Comparison of ENCODE assay signal across 8 cellular contexts in the genomic region with DNA sequence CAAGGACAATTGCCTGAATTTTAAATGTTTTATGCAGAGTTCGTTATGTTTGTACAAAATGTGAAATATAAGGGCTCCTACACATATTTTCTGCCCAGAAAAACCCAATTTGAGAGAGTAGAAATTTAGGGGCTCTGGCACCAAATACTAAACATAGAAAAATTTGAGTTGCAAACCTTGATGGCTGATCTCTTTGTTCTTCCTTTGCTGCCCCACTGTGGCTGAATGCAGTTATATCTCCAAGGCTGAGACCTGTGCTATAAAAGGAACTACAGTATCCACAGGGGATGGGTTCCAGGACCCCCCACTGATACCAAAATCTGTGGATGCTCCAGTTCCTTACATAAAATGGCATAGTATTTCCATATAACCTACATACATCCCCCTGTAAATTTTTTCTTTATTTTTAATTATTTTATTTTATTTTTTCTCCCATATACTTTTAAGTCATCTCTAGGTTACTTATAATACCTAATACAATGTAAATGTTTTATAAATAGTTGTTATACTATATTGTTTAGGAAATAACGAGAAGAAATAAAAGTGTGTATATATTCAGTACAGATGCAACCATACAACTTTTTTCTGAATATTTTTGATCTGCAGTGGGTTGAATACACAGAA. TPM values are rescaled to one million over a fixed set of nuclear protein-coding genes. Genes with fewer than 3 reads are reported as not detected.
DNase-seq lines count a peak whose midpoint lies in the region; ATAC-seq, FAIRE-seq and TF ChIP-seq lines count a peak whose summit lies in the region.

No MANE protein-coding gene starts in this region.

- H3K27me3 Mint-ChIP-seq in activated CD4-positive, alpha-beta T cell treated with anti-CD3 and anti-CD28 coated beads, Interleukin-2, amount 10 ng/mL, durations not matched to agents 24 days and 14 days: peaks cover 49% of the 10 kb centered on the region
- peaks cover under 1% of the 10 kb centered on the region for H3K27me3 Mint-ChIP-seq in neural progenitor cell (ENCODE audit: insufficient read depth, low read depth)

- H3K36me3 ChIP-seq in GM06990 (ENCODE audit: control insufficient read depth, insufficient read depth, low read length) (no peaks in the 10 kb centered on the region), fibroblast of lung (ENCODE audit: control insufficient read depth, insufficient read depth, low read length) (no peaks in the 10 kb centered on the region), neural progenitor cell (no peaks in the 10 kb centered on the region)

- H3K4me1 ChIP-seq in A549 (no peaks in the 10 kb centered on the region), fibroblast of lung (ENCODE audit: control insufficient read depth, extremely low read depth, insufficient read depth, low read length) (no peaks in the 10 kb centered on the region), neural progenitor cell (no peaks in the 10 kb centered on the region)

- H3K27ac ChIP-seq in A549 (no peak overlapping the region), fibroblast of lung (ENCODE audit: insufficient read depth, low read length) (no peak overlapping the region), neural progenitor cell (no peak overlapping the region)

- no peak overlapping the region for H3K9ac ChIP-seq in fibroblast of lung (ENCODE audit: insufficient read depth, low read length)
- no peak overlapping the region for H3K9ac ChIP-seq in neural progenitor cell

- H3K4me3 Mint-ChIP-seq in activated CD4-positive, alpha-beta T cell treated with anti-CD3 and anti-CD28 coated beads, Interleukin-2, amount 10 ng/mL, durations not matched to agents 24 days and 14 days: no peak overlapping the region
- H3K4me3 Mint-ChIP-seq in neural progenitor cell: no peak overlapping the region

- TF ChIP-seq EP300 in A549 (IDR thresholded peaks at IDR 0.05): no peak

- H3K9me3 Mint-ChIP-seq in activated CD4-positive, alpha-beta T cell treated with anti-CD3 and anti-CD28 coated beads, Interleukin-2, amount 10 ng/mL, durations not matched to agents 24 days and 14 days: no peaks in the 10 kb centered on the region
- no peaks in the 10 kb centered on the region for H3K9me3 Mint-ChIP-seq in neural progenitor cell

- H3K36me3 Mint-ChIP-seq in activated CD4-positive, alpha-beta T cell treated with anti-CD3 and anti-CD28 coated beads, Interleukin-2, amount 10 ng/mL, durations not matched to agents 24 days and 14 days (ENCODE audit: low read depth): no peaks in the 10 kb centered on the region
- H3K36me3 Mint-ChIP-seq in neural progenitor cell: peaks cover 5% of the 10 kb centered on the region

- H3K4me3 ChIP-seq in A549: no peak overlapping the region
- H3K4me3 ChIP-seq in GM06990 (replicated peaks; ENCODE audit: low read depth, low read length): no peak overlapping the region
- H3K4me3 ChIP-seq in fibroblast of lung (replicated peaks in 1 of 4; ENCODE audit: control extremely low read depth in 1 of 4, insufficient read depth in 1 of 4, low read depth in 3 of 4, low read length in 4 of 4): no peak overlapping the region
- no peak overlapping the region for H3K4me3 ChIP-seq in neural progenitor cell

- TF ChIP-seq RAD21 in A549 (conservative IDR thresholded peaks at IDR 0.05 in 1 of 2, IDR thresholded peaks at IDR 0.05 in 1 of 2): peak; percentile 84 to 89

- POLR2A ChIA-PET in A549 (lab: Yijun Ruan, JAX): no interaction called here

- no peaks in the 10 kb centered on the region for H3K4me1 Mint-ChIP-seq in activated CD4-positive, alpha-beta T cell treated with anti-CD3 and anti-CD28 coated beads, Interleukin-2, amount 10 ng/mL, durations not matched to agents 24 days and 14 days
- H3K4me1 Mint-ChIP-seq in neural progenitor cell: no peaks in the 10 kb centered on the region

- peak; percentile 48 to 51 for DNase-seq in A549 (ENCODE audit: low read depth in 1 of 2, low spot score in 1 of 2)
- no peak for DNase-seq in GM06990 (ENCODE audit: extremely low read depth, insufficient read length)
- peak; percentile 7 for DNase-seq in NCI-H2107 (lab: John Stamatoyannopoulos, UW)
- peak; percentile 78 for DNase-seq in activated CD4-positive, alpha-beta T cell treated with anti-CD3 and anti-CD28 coated beads, Interleukin-2, amount 10 ng/mL, durations not matched to agents 24 days and 14 days
- peak; percentile 18 to 57 for DNase-seq in fibroblast of lung (ENCODE audit: low read depth in 2 of 2)
- peak; percentile 73 for DNase-seq in neural progenitor cell (ENCODE audit: low spot score)
- DNase-seq in NK-92 (lab: John Stamatoyannopoulos, UW; ENCODE audit: unreplicated experiment): no peak

- H4K20me1 ChIP-seq in fibroblast of lung (ENCODE audit: control insufficient read depth, extremely low read depth, insufficient read depth, low read length) (no peaks in the 10 kb centered on the region), neural progenitor cell (ENCODE audit: low read depth) (no peaks in the 10 kb centered on the region)

- no peaks in the 10 kb centered on the region for H3K79me2 ChIP-seq in fibroblast of lung (ENCODE audit: control insufficient read depth, insufficient read depth, low read length)
- no peaks in the 10 kb centered on the region for H3K79me2 ChIP-seq in neural progenitor cell (ENCODE audit: low read depth)

- no peak for TF ChIP-seq POLR2A in A549 (IDR thresholded peaks at IDR 0.05; ENCODE audit: low read length)

- H3K27me3 ChIP-seq in GM06990 (replicated peaks; ENCODE audit: control insufficient read depth, insufficient read depth, low read length) (no peaks in the 10 kb centered on the region; the same call in 1 of the 2 replicates), fibroblast of lung (ENCODE audit: control insufficient read depth, insufficient read depth, low read length) (no peaks in the 10 kb centered on the region), neural progenitor cell (no peaks in the 10 kb centered on the region)

- H3K27ac Mint-ChIP-seq in activated CD4-positive, alpha-beta T cell treated with anti-CD3 and anti-CD28 coated beads, Interleukin-2, amount 10 ng/mL, durations not matched to agents 24 days and 14 days: no peak overlapping the region
- H3K27ac Mint-ChIP-seq in neural progenitor cell: no peak overlapping the region

- no peaks in the 10 kb centered on the region for H3F3A ChIP-seq in neural progenitor cell (ENCODE audit: low read depth)

- 2% methylated on average over 2 of the region's 2 CpGs for WGBS in A549 (ENCODE audit: missing lambda C conversion rate)

- intact Hi-C loops in activated CD4-positive, alpha-beta T cell treated with anti-CD3 and anti-CD28 coated beads, Interleukin-2, amount 10 ng/mL, durations not matched to agents 24 days and 14 days (cut with micrococcal nuclease): loop anchor here (1.0 kb wide), 1 partner anchor 321 kb away; no protein-coding TSS in a partner anchor

- no peak for FAIRE-seq in A549 (lab: Jason Lieb, UNC)

- ATAC-seq in A549 (peak; percentile 47 to 90; a peak in 4 of 6 replicates), GM18868 (IDR thresholded peaks at IDR 0.05; ENCODE audit: unreplicated experiment) (no peak)

- no peaks in the 10 kb centered on the region for H3K9me3 ChIP-seq in A549
- no peaks in the 10 kb centered on the region for H3K9me3 ChIP-seq in fibroblast of lung (ENCODE audit: control insufficient read depth, insufficient read depth, low read depth, low read length)
- no peaks in the 10 kb centered on the region for H3K9me3 ChIP-seq in neural progenitor cell (ENCODE audit: low read depth)

- TF ChIP-seq CTCF in A549 (IDR thresholded peaks at IDR 0.05) (peak; percentile 82), GM06990 (IDR thresholded peaks at IDR 0.05; ENCODE audit: insufficient read depth, low read length, poor library complexity, severe bottlenecking) (peak; percentile 58), fibroblast of lung (conservative IDR thresholded peaks at IDR 0.05 in 1 of 2, IDR thresholded peaks at IDR 0.05 in 1 of 2; ENCODE audit: low read depth in 1 of 2, low read length in 2 of 2) (peak; percentile 64 to 70), neural progenitor cell (IDR thresholded peaks at IDR 0.05) (peak; percentile 75)

- H2AFZ ChIP-seq in fibroblast of lung (ENCODE audit: low read length) (no peak overlapping the region), neural progenitor cell (replicated peaks) (no peak overlapping the region)

- CTCF ChIA-PET in A549 (lab: Yijun Ruan, JAX): interaction anchor here (0.8 to 2.0 kb wide), 10 partner anchors 10 to 320 kb away, joined by 3 to 33 read pairs (median 6); partner anchors contain the start of gene SFR1

- H3K4me2 ChIP-seq in A549 (no peak overlapping the region), fibroblast of lung (ENCODE audit: extremely low read depth, insufficient read depth, low read length) (no peak overlapping the region), neural progenitor cell (no peak overlapping the region)

RNA-seq across cellular contexts. Expression of gene CFAP43, which starts 22.5 kb away (rescaled TPM):
- polyA plus RNA-seq in A549 (2011; rRNA removed) (0.42 and 0.75 TPM in 2 replicates), A549 (2017; fragmentation: RNase III; extraction: RNeasy Plus Mini Kit Qiagen cat#74134 plus additional on column Dnase treatment) (0.16 to 0.36 TPM (median 0.31 TPM) in 3 replicates), fibroblast of lung (0.06 and 0.10 TPM in 2 replicates)
- polyA plus RNA-seq in A549 (2012; cell fraction: cytosol; rRNA removed): 0.08 and 0.13 TPM in 2 replicates
- 0.14 and 0.16 TPM in 2 replicates for polyA plus RNA-seq in A549 (2012; cell fraction: nucleus; rRNA removed)
- 0.24 and 0.25 TPM in 2 replicates for polyA minus RNA-seq in A549 (2011; rRNA and poly(A)+ RNA removed)
- total RNA-seq in activated CD4-positive, alpha-beta T cell treated with anti-CD3 and anti-CD28 coated beads, Interleukin-2, amount 10 ng/mL, durations not matched to agents 24 days and 14 days: not detected in 2 replicates
- total RNA-seq in fibroblast of lung (under 0.01 and 0.26 TPM in 2 replicates), neural progenitor cell (ENCODE audit: low replicate concordance) (2.7 TPM in 2 replicates)
- 0.08 TPM in 1 of 2 replicates, not detected in the other for polyA plus RNA-seq in fibroblast of lung (2012)
- not detected in 2 replicates for polyA minus RNA-seq in fibroblast of lung (ENCODE audit: low replicate concordance)

RNA-seq across cellular contexts. Expression of gene GSTO1, which starts 45.0 kb away (rescaled TPM):
- 172 and 204 TPM in 2 replicates for polyA plus RNA-seq in A549 (2011; rRNA removed)
- 97.9 and 112 TPM in 2 replicates for polyA plus RNA-seq in A549 (2012; cell fraction: cytosol; rRNA removed)
- polyA plus RNA-seq in A549 (2012; cell fraction: nucleus; rRNA removed): 33.3 and 54.1 TPM in 2 replicates
- polyA plus RNA-seq in A549 (2017; fragmentation: RNase III; extraction: RNeasy Plus Mini Kit Qiagen cat#74134 plus additional on column Dnase treatment): 152 to 163 TPM (median 156 TPM) in 3 replicates
- polyA minus RNA-seq in A549 (2011; rRNA and poly(A)+ RNA removed): 23.8 TPM in 2 replicates
- 136 and 140 TPM in 2 replicates for total RNA-seq in activated CD4-positive, alpha-beta T cell treated with anti-CD3 and anti-CD28 coated beads, Interleukin-2, amount 10 ng/mL, durations not matched to agents 24 days and 14 days
- 145 and 151 TPM in 2 replicates for total RNA-seq in fibroblast of lung
- polyA plus RNA-seq in fibroblast of lung: 249 and 311 TPM in 2 replicates
- 243 and 320 TPM in 2 replicates for polyA plus RNA-seq in fibroblast of lung (2012)
- 11.0 and 14.4 TPM in 2 replicates for polyA minus RNA-seq in fibroblast of lung (ENCODE audit: low replicate concordance)
- total RNA-seq in neural progenitor cell (ENCODE audit: low replicate concordance): 37.2 and 48.6 TPM in 2 replicates

RNA-seq across cellular contexts. Expression of gene GSTO2, which starts 59.3 kb away (rescaled TPM):
- polyA plus RNA-seq in A549 (2011; rRNA removed): 5.7 and 6.3 TPM in 2 replicates
- polyA plus RNA-seq in A549 (2012; cell fraction: cytosol; rRNA removed): 1.7 and 2.1 TPM in 2 replicates
- 0.80 and 3.0 TPM in 2 replicates for polyA plus RNA-seq in A549 (2012; cell fraction: nucleus; rRNA removed)
- polyA plus RNA-seq in A549 (2017; fragmentation: RNase III; extraction: RNeasy Plus Mini Kit Qiagen cat#74134 plus additional on column Dnase treatment): 1.3 to 1.9 TPM (median 1.8 TPM) in 3 replicates
- 1.6 and 2.8 TPM in 2 replicates for polyA minus RNA-seq in A549 (2011; rRNA and poly(A)+ RNA removed)
- 0.77 and 1.3 TPM in 2 replicates for total RNA-seq in activated CD4-positive, alpha-beta T cell treated with anti-CD3 and anti-CD28 coated beads, Interleukin-2, amount 10 ng/mL, durations not matched to agents 24 days and 14 days
- 2.1 and 3.1 TPM in 2 replicates for total RNA-seq in fibroblast of lung
- polyA plus RNA-seq in fibroblast of lung: 2.9 and 5.9 TPM in 2 replicates
- polyA plus RNA-seq in fibroblast of lung (2012): 2.8 and 4.8 TPM in 2 replicates
- 2.4 and 2.7 TPM in 2 replicates for polyA minus RNA-seq in fibroblast of lung (ENCODE audit: low replicate concordance)
- 4.9 and 7.6 TPM in 2 replicates for total RNA-seq in neural progenitor cell (ENCODE audit: low replicate concordance)

Comparison
In these comparisons a context has a peak if more than half of its experiments do, and no peak if none do; other contexts are left out.
1. DNase-seq: peak in A549 (2 of 2), NCI-H2107 (single experiment), activated CD4-positive, alpha-beta T cell treated with anti-CD3 and anti-CD28 coated beads, Interleukin-2, amount 10 ng/mL, durations not matched to agents 24 days and 14 days (single experiment), fibroblast of lung (2 of 2) and neural progenitor cell (single experiment); none in GM06990 (single experiment) and NK-92 (single experiment).
2. Peak in every context shown above with its lines, with median percentiles within 50 percentile points of each other: CTCF ChIP-seq.